In genomic region chr3:118269537-118270125, GRCh38 we compare ENCODE assay signal across 12 cellular contexts.
"Had no signal": no experiment of that assay in that cellular context is flagged by ENCODE, and none has a peak within 500 bp of the region (broad histone marks: within the 10 kb centered on the region; RNA-seq: fewer than 3 reads in every experiment).

No MANE protein-coding gene starts in this region.

- DNase-seq: colonic mucosa; effector CD8-positive, alpha-beta T cell; endodermal cell; foreskin fibroblast; gastrocnemius medialis; head of caudate nucleus; natural killer cell; stimulated activated CD4-positive, alpha-beta T cell treated with anti-CD3 and anti-CD28 coated beads, Interleukin-2, amount 100 ng/mL, for 24 hours; stimulated activated CD4-positive, alpha-beta T cell treated with anti-CD3 and anti-CD28 coated beads, Interleukin-4, amount 100 ng/mL, for 24 hours; stimulated activated naive CD4-positive, alpha-beta T cell treated with Interleukin-2 at 50 U/mL for 16 hours; stomach; tibial artery had no signal
